ENCODE assay signal across 7 cellular contexts in genomic region chr15:55742927-55743614, GRCh38. TPM values are rescaled to one million over a fixed set of nuclear protein-coding genes. Genes with fewer than 3 reads are reported as not detected.
A peak's percentile ranks its signal among the peaks of the same experiment; 100 is the strongest.
DNase-seq lines count a peak whose midpoint lies in the region; ATAC-seq and TF ChIP-seq lines count a peak whose summit lies in the region.

TSS of gene PRTG (minus strand) at chr15:55743152. CDS start at chr15:55742931, 221 bp downstream.

- in situ Hi-C loops in KBM-7 (cut with MboI; ENCODE audit: low pct_unique_long_range_greater_than_20kb, low sequenced_read_pairs) = no loop called here

- intact Hi-C loops in adrenal gland (cut with DNase I) = no loop called here
- intact Hi-C loops in left ventricle myocardium inferior (cut with micrococcal nuclease) = no loop called here
- intact Hi-C loops in posterior cingulate gyrus (cut with DNase I) = no loop called here

- 0 to 1% (median 0%) methylated on average over 1 to 71 of the region's 71 CpGs for WGBS in adrenal gland, 4 donors

- H3K9me3 ChIP-seq in adrenal gland (replicated peaks in 1 of 3) = no peaks in the 10 kb centered on the region
- no peaks in the 10 kb centered on the region for H3K9me3 ChIP-seq in left ventricle myocardium inferior (replicated peaks)

- H3K4me3 ChIP-seq in GM06990 (replicated peaks; ENCODE audit: low read depth, low read length) = peak within 1 kb of the TSS; percentile 64
- H3K4me3 ChIP-seq in adrenal gland = peak within 1 kb of the TSS; percentile 46 to 70 (median 62)
- peak within 1 kb of the TSS; percentile 74 for H3K4me3 ChIP-seq in left ventricle myocardium inferior

- no peak for ATAC-seq in HG02938 (IDR thresholded peaks at IDR 0.05; ENCODE audit: unreplicated experiment)

- TF ChIP-seq CTCF in GM06990 (IDR thresholded peaks at IDR 0.05; ENCODE audit: insufficient read depth, low read length, poor library complexity, severe bottlenecking) (no peak), adrenal gland (IDR thresholded peaks at IDR 0.05) (no peak), left ventricle myocardium inferior (IDR thresholded peaks at IDR 0.05; ENCODE audit: borderline replicate concordance) (no peak)

- peak within 1 kb of the TSS in 3 of 5 donors; percentile 69 to 75 (median 71) for H3K27ac ChIP-seq in adrenal gland
- peak within 1 kb of the TSS; percentile 84 for H3K27ac ChIP-seq in left ventricle myocardium inferior (replicated peaks)

- H3K36me3 ChIP-seq in GM06990 (ENCODE audit: control insufficient read depth, insufficient read depth, low read length) (no peaks in the 10 kb centered on the region), adrenal gland (replicated peaks in 1 of 2) (no peaks in the 10 kb centered on the region), left ventricle myocardium inferior (no peaks in the 10 kb centered on the region)

- DNase-seq in GM06990 (ENCODE audit: extremely low read depth, insufficient read length) (no peak), KBM-7 (peak; percentile 22), adrenal gland (peak; percentile 71 to 88 (median 78)), left ventricle myocardium inferior (peak; percentile 81), posterior cingulate gyrus (peak in 8 of 10 donors; percentile 10 to 88 (median 50)), KG1 (lab: John Stamatoyannopoulos, UW) (no peak)

- H3K4me1 ChIP-seq in adrenal gland (replicated peaks in 1 of 2) (peaks cover 0 to 7% of the 10 kb centered on the region in 2 donors), left ventricle myocardium inferior (peaks cover 23% of the 10 kb centered on the region)

- peaks cover 3% of the 10 kb centered on the region for H3K27me3 ChIP-seq in GM06990 (replicated peaks; ENCODE audit: control insufficient read depth, insufficient read depth, low read length)
- no peaks in the 10 kb centered on the region for H3K27me3 ChIP-seq in adrenal gland
- H3K27me3 ChIP-seq in left ventricle myocardium inferior (ENCODE audit: low read depth) = peaks cover 47% of the 10 kb centered on the region

- peak in 1 of 2 donors; percentile 55 for TF ChIP-seq POLR2A in adrenal gland (IDR thresholded peaks at IDR 0.05)

RNA-seq across cellular contexts. Expression of gene PRTG, which starts in this region (rescaled TPM):
- 1 to 10 TPM; 2.1 to 3.4 (median 3.0) TPM for total RNA-seq in adrenal gland
- 1 to 10 TPM in 2 of 3 donors, under 1 TPM in 1; 0.40 to 1.8 (median 1.4) TPM for polyA plus RNA-seq in adrenal gland
- 0.69 TPM for total RNA-seq in left ventricle myocardium inferior

Comparison
In these comparisons a context has a peak if more than half of its experiments do, and no peak if none do; other contexts are left out.
1. Peak in DNase-seq, H3K4me3 ChIP-seq and H3K27ac ChIP-seq in left ventricle myocardium inferior; RNA of the gene not detected or under 1 TPM.
2. DNase-seq: peak in KBM-7 (single experiment), adrenal gland (7 of 7) and posterior cingulate gyrus (8 of 10); none in GM06990 (single experiment) and KG1 (single experiment).
3. Peak in every context shown above with its lines, with median percentiles within 50 percentile points of each other: H3K4me3 ChIP-seq.